In genomic region chr12:108140501-108140900, GRCh38 we compare ENCODE assay signal across 39 cellular contexts. TPM values are rescaled to one million over a fixed set of nuclear protein-coding genes. Genes with fewer than 3 reads are reported as not detected.
"Had no signal": no experiment of that assay in that cellular context is flagged by ENCODE, and none has a peak within 500 bp of the region (broad histone marks: within the 10 kb centered on the region; RNA-seq: fewer than 3 reads in every experiment).

No MANE protein-coding gene starts in this region.

- H3K4me1 Mint-ChIP-seq: activated naive CD4-positive, alpha-beta T cell treated with anti-CD3 and anti-CD28 coated beads, Interleukin-2, amount 10 ng/mL, durations not matched to agents 7 days and 5 days; activated naive CD4-positive, alpha-beta T cell treated with anti-CD3 and anti-CD28 coated beads, Interleukin-2, amount 50 U/mL, for 24 hours; activated naive CD8-positive, alpha-beta T cell treated with anti-CD3 and anti-CD28 coated beads for 36 hours; activated naive CD8-positive, alpha-beta T cell treated with anti-CD3 and anti-CD28 coated beads, Interleukin-2, amount 10 ng/mL, durations not matched to agents 7 days and 5 days; activated naive CD8-positive, alpha-beta T cell treated with anti-CD3 and anti-CD28 coated beads, Interleukin-2, amount 50 U/mL, for 24 hours; activated T-helper 17 cell treated with anti-CD3 and anti-CD28 coated beads, Interleukin-2, amount 50 U/mL, for 72 hours had no signal

- H3K27ac ChIP-seq: adrenal gland, ascending aorta, body of pancreas, brain microvascular endothelial cell, breast epithelium, cardiac muscle cell had no signal

- H3K27ac Mint-ChIP-seq: activated naive CD4-positive, alpha-beta T cell treated with anti-CD3 and anti-CD28 coated beads for 36 hours; activated naive CD4-positive, alpha-beta T cell treated with anti-CD3 and anti-CD28 coated beads, Interleukin-2, amount 10 ng/mL, durations not matched to agents 7 days and 5 days; activated naive CD4-positive, alpha-beta T cell treated with anti-CD3 and anti-CD28 coated beads, Interleukin-2, amount 50 U/mL, for 24 hours; activated naive CD4-positive, alpha-beta T cell treated with anti-CD3 and anti-CD28 coated beads, Interleukin-2, amount 50 U/mL, for 72 hours; activated naive CD8-positive, alpha-beta T cell; activated naive CD8-positive, alpha-beta T cell treated with anti-CD3 and anti-CD28 coated beads for 36 hours; activated naive CD8-positive, alpha-beta T cell treated with anti-CD3 and anti-CD28 coated beads, Interleukin-2, amount 10 ng/mL, durations not matched to agents 7 days and 5 days; activated naive CD8-positive, alpha-beta T cell treated with anti-CD3 and anti-CD28 coated beads, Interleukin-2, amount 50 U/mL, for 24 hours; activated T-cell treated with anti-CD3 and anti-CD28 coated beads, Interleukin-2, amount 50 U/mL, for 24 hours; activated T-cell treated with anti-CD3 and anti-CD28 coated beads, Interleukin-2, amount 50 U/mL, for 72 hours; activated T-helper 1 cell treated with anti-CD3 and anti-CD28 coated beads, Interleukin-12 subunit alpha, Interleukin-12 subunit beta, Interleukin-2, Interleukin-4 antibody, amounts not matched to agents 30 ng/mL and 10 ng/mL and 1 ng/mL, durations not matched to agents 14 hours and 24 hours and 36 hours; activated T-helper 17 cell treated with anti-CD3 and anti-CD28 coated beads, Interleukin-2, amount 50 U/mL, for 72 hours; activated T-helper 2 cell treated with anti-CD3 and anti-CD28 coated beads, Interferon-gamma antibody, Interleukin-2, Interleukin-4, amounts not matched to agents 10 μg/mL and 5 μg/mL and 100 μg/mL, durations not matched to agents 14 hours and 24 hours and 36 hours had no signal

- H3K9me3 ChIP-seq: adrenal gland, ascending aorta, body of pancreas, breast epithelium had no signal

- H3K4me3 Mint-ChIP-seq: activated naive CD4-positive, alpha-beta T cell treated with anti-CD3 and anti-CD28 coated beads for 36 hours; activated naive CD4-positive, alpha-beta T cell treated with anti-CD3 and anti-CD28 coated beads, Interleukin-2, amount 10 ng/mL, durations not matched to agents 7 days and 5 days; activated naive CD4-positive, alpha-beta T cell treated with anti-CD3 and anti-CD28 coated beads, Interleukin-2, amount 50 U/mL, for 24 hours; activated naive CD8-positive, alpha-beta T cell; activated naive CD8-positive, alpha-beta T cell treated with anti-CD3 and anti-CD28 coated beads for 36 hours; activated naive CD8-positive, alpha-beta T cell treated with anti-CD3 and anti-CD28 coated beads, Interleukin-2, amount 10 ng/mL, durations not matched to agents 7 days and 5 days; activated naive CD8-positive, alpha-beta T cell treated with anti-CD3 and anti-CD28 coated beads, Interleukin-2, amount 50 U/mL, for 24 hours; activated T-cell treated with anti-CD3 and anti-CD28 coated beads, Interleukin-2, amount 50 U/mL, for 24 hours; activated T-cell treated with anti-CD3 and anti-CD28 coated beads, Interleukin-2, amount 50 U/mL, for 4 hours; activated T-cell treated with anti-CD3 and anti-CD28 coated beads, Interleukin-2, amount 50 U/mL, for 72 hours; activated T-helper 1 cell treated with anti-CD3 and anti-CD28 coated beads, Interleukin-12 subunit alpha, Interleukin-12 subunit beta, Interleukin-2, Interleukin-4 antibody, amounts not matched to agents 30 ng/mL and 10 ng/mL and 1 ng/mL, durations not matched to agents 14 hours and 24 hours and 36 hours; activated T-helper 17 cell treated with anti-CD3 and anti-CD28 coated beads, Interleukin-2, amount 50 U/mL, for 72 hours; brain had no signal

- ATAC-seq: activated naive CD4-positive, alpha-beta T cell treated with anti-CD3 and anti-CD28 coated beads, Interleukin-2, amount 50 U/mL, for 72 hours; activated naive CD8-positive, alpha-beta T cell treated with anti-CD3 and anti-CD28 coated beads, Interleukin-2, amount 50 U/mL, for 24 hours; activated T-cell treated with anti-CD3 and anti-CD28 coated beads, Interleukin-2, amount 50 U/mL, for 4 hours; activated T-cell treated with anti-CD3 and anti-CD28 coated beads, Interleukin-2, amount 50 U/mL, for 72 hours; body of pancreas had no signal

- H3K4me1 ChIP-seq: adrenal gland, ascending aorta, body of pancreas, breast epithelium had no signal

- DNase-seq: activated effector memory CD4-positive, alpha-beta T cell treated with anti-CD3 and anti-CD28 coated beads, Interleukin-2, amount 50 U/mL, for 16 hours; activated effector memory CD4-positive, alpha-beta T cell treated with Interleukin-2 at 50 U/mL for 16 hours; activated gamma-delta T cell; activated gamma-delta T cell treated with Interleukin-2 at 50 U/mL for 16 hours; activated naive CD4-positive, alpha-beta T cell; activated naive CD4-positive, alpha-beta T cell treated with anti-CD3 and anti-CD28 coated beads for 36 hours; activated naive CD4-positive, alpha-beta T cell treated with anti-CD3 and anti-CD28 coated beads, Interleukin-2, amount 10 ng/mL, durations not matched to agents 7 days and 5 days; activated naive CD4-positive, alpha-beta T cell treated with anti-CD3 and anti-CD28 coated beads, Interleukin-2, amount 50 U/mL, for 16 hours; activated naive CD4-positive, alpha-beta T cell treated with Interleukin-2 at 50 U/mL for 16 hours; activated naive CD8-positive, alpha-beta T cell treated with anti-CD3 and anti-CD28 coated beads for 36 hours; activated naive CD8-positive, alpha-beta T cell treated with anti-CD3 and anti-CD28 coated beads, Interleukin-2, amount 10 ng/mL, durations not matched to agents 7 days and 5 days; activated naive CD8-positive, alpha-beta T cell treated with anti-CD3 and anti-CD28 coated beads, Interleukin-2, amount 50 U/mL, for 24 hours; activated T-cell treated with anti-CD3 and anti-CD28 coated beads for 4 hours; activated T-cell treated with anti-CD3 and anti-CD28 coated beads, Interleukin-2, amount 50 U/mL, for 1 hour; activated T-cell treated with anti-CD3 and anti-CD28 coated beads, Interleukin-2, amount 50 U/mL, for 24 hours; activated T-cell treated with anti-CD3 and anti-CD28 coated beads, Interleukin-2, amount 50 U/mL, for 4 hours; activated T-cell treated with anti-CD3 and anti-CD28 coated beads, Interleukin-2, amount 50 U/mL, for 48 hours; activated T-cell treated with anti-CD3 and anti-CD28 coated beads, Interleukin-2, amount 50 U/mL, for 72 hours; adrenal gland; amniotic stem cell; amygdala; anterior cingulate cortex; aorta; body of pancreas; brain microvascular endothelial cell; caudate nucleus; central memory CD4-positive, alpha-beta T cell; cerebellar nuclear complex had no signal

- H3K9me3 Mint-ChIP-seq: activated naive CD4-positive, alpha-beta T cell treated with anti-CD3 and anti-CD28 coated beads for 36 hours; activated naive CD4-positive, alpha-beta T cell treated with anti-CD3 and anti-CD28 coated beads, Interleukin-2, amount 10 ng/mL, durations not matched to agents 7 days and 5 days; activated naive CD4-positive, alpha-beta T cell treated with anti-CD3 and anti-CD28 coated beads, Interleukin-2, amount 50 U/mL, for 24 hours; activated naive CD4-positive, alpha-beta T cell treated with anti-CD3 and anti-CD28 coated beads, Interleukin-2, amount 50 U/mL, for 72 hours; activated naive CD8-positive, alpha-beta T cell treated with anti-CD3 and anti-CD28 coated beads for 36 hours; activated naive CD8-positive, alpha-beta T cell treated with anti-CD3 and anti-CD28 coated beads, Interleukin-2, amount 10 ng/mL, durations not matched to agents 7 days and 5 days; activated naive CD8-positive, alpha-beta T cell treated with anti-CD3 and anti-CD28 coated beads, Interleukin-2, amount 50 U/mL, for 24 hours; activated T-cell treated with anti-CD3 and anti-CD28 coated beads, Interleukin-2, amount 50 U/mL, for 24 hours; activated T-cell treated with anti-CD3 and anti-CD28 coated beads, Interleukin-2, amount 50 U/mL, for 4 hours; activated T-cell treated with anti-CD3 and anti-CD28 coated beads, Interleukin-2, amount 50 U/mL, for 72 hours; activated T-helper 1 cell treated with anti-CD3 and anti-CD28 coated beads, Interleukin-12 subunit alpha, Interleukin-12 subunit beta, Interleukin-2, Interleukin-4 antibody, amounts not matched to agents 30 ng/mL and 10 ng/mL and 1 ng/mL, durations not matched to agents 14 hours and 24 hours and 36 hours; activated T-helper 17 cell treated with anti-CD3 and anti-CD28 coated beads, Interleukin-2, amount 50 U/mL, for 72 hours; activated T-helper 2 cell treated with anti-CD3 and anti-CD28 coated beads, Interferon-gamma antibody, Interleukin-2, Interleukin-4, amounts not matched to agents 10 μg/mL and 5 μg/mL and 100 μg/mL, durations not matched to agents 14 hours and 24 hours and 36 hours; brain had no signal

- H3K27me3 Mint-ChIP-seq: activated naive CD8-positive, alpha-beta T cell treated with anti-CD3 and anti-CD28 coated beads, Interleukin-2, amount 10 ng/mL, durations not matched to agents 7 days and 5 days; activated T-helper 17 cell treated with anti-CD3 and anti-CD28 coated beads, Interleukin-2, amount 50 U/mL, for 72 hours had no signal

- H3K36me3 ChIP-seq: adrenal gland, ascending aorta, brain microvascular endothelial cell, breast epithelium, cardiac muscle cell had no signal

- H3K4me3 ChIP-seq: adrenal gland, ascending aorta, body of pancreas, breast epithelium, cardiac muscle cell had no signal

- H3K36me3 Mint-ChIP-seq: activated naive CD4-positive, alpha-beta T cell treated with anti-CD3 and anti-CD28 coated beads, Interleukin-2, amount 10 ng/mL, durations not matched to agents 7 days and 5 days; activated naive CD4-positive, alpha-beta T cell treated with anti-CD3 and anti-CD28 coated beads, Interleukin-2, amount 50 U/mL, for 24 hours; activated naive CD4-positive, alpha-beta T cell treated with anti-CD3 and anti-CD28 coated beads, Interleukin-2, amount 50 U/mL, for 72 hours; activated naive CD8-positive, alpha-beta T cell; activated naive CD8-positive, alpha-beta T cell treated with anti-CD3 and anti-CD28 coated beads for 36 hours; activated naive CD8-positive, alpha-beta T cell treated with anti-CD3 and anti-CD28 coated beads, Interleukin-2, amount 10 ng/mL, durations not matched to agents 7 days and 5 days; brain had no signal

- H3K27me3 ChIP-seq: adrenal gland, ascending aorta, body of pancreas, brain microvascular endothelial cell, breast epithelium, cardiac muscle cell had no signal

RNA-seq across cellular contexts. Expression of gene WSCD2, which starts 11.4 kb away (rescaled TPM):
- total RNA-seq: activated naive CD4-positive, alpha-beta T cell treated with anti-CD3 and anti-CD28 coated beads for 36 hours; activated naive CD4-positive, alpha-beta T cell treated with anti-CD3 and anti-CD28 coated beads, Interleukin-2, amount 50 U/mL, for 72 hours; activated naive CD8-positive, alpha-beta T cell treated with anti-CD3 and anti-CD28 coated beads for 36 hours; activated naive CD8-positive, alpha-beta T cell treated with anti-CD3 and anti-CD28 coated beads, Interleukin-2, amount 10 ng/mL, durations not matched to agents 7 days and 5 days; activated T-cell treated with anti-CD3 and anti-CD28 coated beads, Interleukin-2, amount 50 U/mL, for 4 hours; activated T-cell treated with anti-CD3 and anti-CD28 coated beads, Interleukin-2, amount 50 U/mL, for 72 hours; activated T-helper 1 cell treated with anti-CD3 and anti-CD28 coated beads, Interleukin-12 subunit alpha, Interleukin-12 subunit beta, Interleukin-2, Interleukin-4 antibody, amounts not matched to agents 30 ng/mL and 10 ng/mL and 1 ng/mL, durations not matched to agents 14 hours and 24 hours and 36 hours; activated T-helper 17 cell treated with anti-CD3 and anti-CD28 coated beads, Interleukin-2, amount 50 U/mL, for 72 hours; activated T-helper 2 cell treated with anti-CD3 and anti-CD28 coated beads, Interferon-gamma antibody, Interleukin-2, Interleukin-4, amounts not matched to agents 10 μg/mL and 5 μg/mL and 100 μg/mL, durations not matched to agents 14 hours and 24 hours and 36 hours; bronchial epithelial cell had no signal
